Comparison of ENCODE assay signal across 1 cellular context in genomic region chr20:53905019-53905847, GRCh38.
TF ChIP-seq lines count a peak whose summit lies in the region.

No MANE protein-coding gene starts in this region.

TF ChIP-seq in GM12878, 131 proteins besides CTCF, POLR2A, EP300 and RAD21 (continued from another document):
- no peak for TF ChIP-seq HSF1 (IDR thresholded peaks at IDR 0.05; ENCODE audit: low read depth, low read length)
